Comparison of ENCODE assay signal across 18 cellular contexts in genomic region chr16:66701061-66701460, GRCh38.
"Had no signal": no experiment of that assay in that cellular context is flagged by ENCODE, and none has a peak within 500 bp of the region (broad histone marks: within the 10 kb centered on the region; RNA-seq: fewer than 3 reads in every experiment).

No MANE protein-coding gene starts in this region.

- H3K4me3 Mint-ChIP-seq: activated CD4-positive, alpha-beta memory T cell treated with anti-CD3 and anti-CD28 coated beads for 36 hours; activated naive CD8-positive, alpha-beta T cell; activated T-cell treated with anti-CD3 and anti-CD28 coated beads, Interleukin-2, amount 50 U/mL, for 4 hours; brain; endodermal cell; immature natural killer cell; naive thymus-derived CD4-positive, alpha-beta T cell; stimulated activated naive B cell treated with anti-CD40 and anti-IgM and Interleukin-4, amounts not matched to agents 10 μg/mL and 1 μg/mL and 100 μg/mL, for 72 hours; type B pancreatic cell had no signal

- H3K9me3 ChIP-seq: spleen had no signal

- H3K9me3 Mint-ChIP-seq: activated CD4-positive, alpha-beta memory T cell treated with anti-CD3 and anti-CD28 coated beads for 36 hours; activated T-cell treated with anti-CD3 and anti-CD28 coated beads, Interleukin-2, amount 50 U/mL, for 4 hours; brain; endodermal cell; immature natural killer cell; stimulated activated naive B cell treated with anti-CD40 and anti-IgM and Interleukin-4, amounts not matched to agents 10 μg/mL and 1 μg/mL and 100 μg/mL, for 72 hours; type B pancreatic cell had no signal

- H3K36me3 Mint-ChIP-seq: activated CD4-positive, alpha-beta memory T cell treated with anti-CD3 and anti-CD28 coated beads for 36 hours; activated naive CD8-positive, alpha-beta T cell; brain; naive thymus-derived CD4-positive, alpha-beta T cell; stimulated activated naive B cell treated with anti-CD40 and anti-IgM and Interleukin-4, amounts not matched to agents 10 μg/mL and 1 μg/mL and 100 μg/mL, for 72 hours; type B pancreatic cell had no signal

- DNase-seq: activated CD4-positive, alpha-beta memory T cell treated with anti-CD3 and anti-CD28 coated beads for 36 hours; activated CD4-positive, alpha-beta T cell treated with anti-CD3 and anti-CD28 coated beads for 1 hour; activated effector memory CD4-positive, alpha-beta T cell treated with anti-CD3 and anti-CD28 coated beads, Interleukin-2, amount 50 U/mL, for 16 hours; activated T-cell treated with anti-CD3 and anti-CD28 coated beads, Interleukin-2, amount 50 U/mL, for 4 hours; amygdala; endodermal cell; immature natural killer cell; left cardiac atrium; naive thymus-derived CD4-positive, alpha-beta T cell; spleen; stimulated activated CD4-positive, alpha-beta T cell treated with anti-CD3 and anti-CD28 coated beads, Interleukin-2, amount 100 ng/mL, for 24 hours; stimulated activated naive B cell treated with anti-CD40 and anti-IgM and Interleukin-4, amounts not matched to agents 10 μg/mL and 1 μg/mL and 100 μg/mL, for 72 hours; T-helper 2 cell had no signal

- H3K36me3 ChIP-seq: spleen had no signal

- H3K4me3 ChIP-seq: lung, spleen had no signal

- H3K27ac Mint-ChIP-seq: activated CD4-positive, alpha-beta memory T cell treated with anti-CD3 and anti-CD28 coated beads for 36 hours; activated naive CD8-positive, alpha-beta T cell; brain; endodermal cell; immature natural killer cell; naive thymus-derived CD4-positive, alpha-beta T cell; progenitor cell of endocrine pancreas; stimulated activated naive B cell treated with anti-CD40 and anti-IgM and Interleukin-4, amounts not matched to agents 10 μg/mL and 1 μg/mL and 100 μg/mL, for 72 hours; type B pancreatic cell had no signal
